In genomic region chrX:106168107-106168506, GRCh38 we compare ENCODE assay signal across 12 cellular contexts. TPM values are rescaled to one million over a fixed set of nuclear protein-coding genes. Genes with fewer than 3 reads are reported as not detected.
A peak's percentile ranks its signal among the peaks of the same experiment; 100 is the strongest.
DNase-seq lines count a peak whose midpoint lies in the region; ATAC-seq and TF ChIP-seq lines count a peak whose summit lies in the region.
"Had no signal": no experiment of that assay in that cellular context is flagged by ENCODE, and none has a peak within 500 bp of the region (broad histone marks: within the 10 kb centered on the region; RNA-seq: fewer than 3 reads in every experiment).

PWWP3B (plus strand) TSS chrX:106168305; CDS start chrX:106205433, 37,128 bp downstream.

- DNase-seq in Caco-2 (peak; percentile 19 to 35), PC-9 (no peak), glomerular visceral epithelial cell (ENCODE audit: extremely low spot score) (peak; percentile 25), NCI-H2171 (lab: John Stamatoyannopoulos, UW) (no peak)
- no peak for DNase-seq in activated naive CD4-positive, alpha-beta T cell treated with anti-CD3 and anti-CD28 coated beads for 36 hours
- DNase-seq: activated CD4-positive, alpha-beta memory T cell treated with anti-CD3 and anti-CD28 coated beads for 36 hours; CD8-positive, alpha-beta memory T cell; effector memory CD8-positive, alpha-beta T cell had no signal

- ATAC-seq in esophagus mucosa (no peak), GM19455 (IDR thresholded peaks at IDR 0.05; ENCODE audit: unreplicated experiment) (no peak)
- ATAC-seq: effector memory CD8-positive, alpha-beta T cell had no signal

- intact Hi-C loops in Caco-2 (cut with micrococcal nuclease; ENCODE audit: unreplicated experiment), result no loop called here
- intact Hi-C loops in PC-9 (cut with micrococcal nuclease; ENCODE audit: unreplicated experiment), result no loop called here
- intact Hi-C loops in activated naive CD4-positive, alpha-beta T cell treated with anti-CD3 and anti-CD28 coated beads for 36 hours (cut with micrococcal nuclease), result no loop called here

- H3K9me3 Mint-ChIP-seq in Caco-2 (ENCODE audit: unreplicated experiment), result no peaks in the 10 kb centered on the region
- no peaks in the 10 kb centered on the region for H3K9me3 Mint-ChIP-seq in activated naive CD4-positive, alpha-beta T cell treated with anti-CD3 and anti-CD28 coated beads for 36 hours
- H3K9me3 Mint-ChIP-seq: activated CD4-positive, alpha-beta memory T cell treated with anti-CD3 and anti-CD28 coated beads for 36 hours; CD8-positive, alpha-beta memory T cell; effector memory CD8-positive, alpha-beta T cell had no signal

- H3K36me3 Mint-ChIP-seq in Caco-2 (ENCODE audit: insufficient read depth, unreplicated experiment), result peaks cover 6% of the 10 kb centered on the region
- no peaks in the 10 kb centered on the region for H3K36me3 Mint-ChIP-seq in activated naive CD4-positive, alpha-beta T cell treated with anti-CD3 and anti-CD28 coated beads for 36 hours (ENCODE audit: low read depth)
- H3K36me3 Mint-ChIP-seq: activated CD4-positive, alpha-beta memory T cell treated with anti-CD3 and anti-CD28 coated beads for 36 hours; CD8-positive, alpha-beta memory T cell had no signal

- peaks cover 7% of the 10 kb centered on the region for H3K4me1 Mint-ChIP-seq in Caco-2 (ENCODE audit: low read depth, unreplicated experiment)
- no peaks in the 10 kb centered on the region for H3K4me1 Mint-ChIP-seq in activated naive CD4-positive, alpha-beta T cell treated with anti-CD3 and anti-CD28 coated beads for 36 hours (ENCODE audit: low read depth)
- H3K4me1 Mint-ChIP-seq: CD8-positive, alpha-beta memory T cell had no signal

- no peaks in the 10 kb centered on the region for H4K20me1 ChIP-seq in PC-9 (ENCODE audit: insufficient read depth)
- H4K20me1 ChIP-seq in neural cell (ENCODE audit: insufficient read depth), result no peaks in the 10 kb centered on the region

- no peaks in the 10 kb centered on the region for H3K79me2 ChIP-seq in PC-9 (ENCODE audit: low read depth)
- H3K79me2 ChIP-seq in neural cell (replicated peaks; ENCODE audit: insufficient read depth, low read length), result no peaks in the 10 kb centered on the region

- no peak for TF ChIP-seq EP300 in neural cell (conservative IDR thresholded peaks at IDR 0.05; ENCODE audit: poor library complexity, severe bottlenecking)

- H3K4me2 ChIP-seq in PC-9 (peak within 1 kb of the TSS; percentile 73), neural cell (ENCODE audit: low read length) (no peak within 1 kb of the TSS)

- peaks cover 4% of the 10 kb centered on the region for H3K27me3 Mint-ChIP-seq in Caco-2 (ENCODE audit: insufficient read depth, unreplicated experiment)
- no peaks in the 10 kb centered on the region for H3K27me3 Mint-ChIP-seq in activated naive CD4-positive, alpha-beta T cell treated with anti-CD3 and anti-CD28 coated beads for 36 hours (ENCODE audit: low read depth)
- H3K27me3 Mint-ChIP-seq: activated CD4-positive, alpha-beta memory T cell treated with anti-CD3 and anti-CD28 coated beads for 36 hours; CD8-positive, alpha-beta memory T cell; effector memory CD8-positive, alpha-beta T cell had no signal

- TF ChIP-seq RAD21 in neural cell (conservative IDR thresholded peaks at IDR 0.05), result no peak

- H2AFZ ChIP-seq in PC-9, result peak within 1 kb of the TSS; percentile 70; the same call in 1 of the 2 replicates
- H2AFZ ChIP-seq in neural cell (ENCODE audit: low read depth, low read length), result no peak within 1 kb of the TSS

- no peaks in the 10 kb centered on the region for H3K27me3 ChIP-seq in Caco-2 (replicated peaks; ENCODE audit: control insufficient read depth, insufficient read depth, low read length)
- H3K27me3 ChIP-seq in PC-9 (ENCODE audit: insufficient read depth, low read depth), result no peaks in the 10 kb centered on the region
- H3K27me3 ChIP-seq in neural cell (ENCODE audit: insufficient read depth, low read depth, low read length), result no peaks in the 10 kb centered on the region

- H3K27ac Mint-ChIP-seq in Caco-2 (ENCODE audit: unreplicated experiment), result peak within 1 kb of the TSS; percentile 79
- no peak within 1 kb of the TSS for H3K27ac Mint-ChIP-seq in activated naive CD4-positive, alpha-beta T cell treated with anti-CD3 and anti-CD28 coated beads for 36 hours
- H3K27ac Mint-ChIP-seq: activated CD4-positive, alpha-beta memory T cell treated with anti-CD3 and anti-CD28 coated beads for 36 hours; CD8-positive, alpha-beta memory T cell; effector memory CD8-positive, alpha-beta T cell had no signal

- H3K36me3 ChIP-seq in Caco-2 (ENCODE audit: control insufficient read depth, insufficient read depth, low read length), result no peaks in the 10 kb centered on the region
- no peaks in the 10 kb centered on the region for H3K36me3 ChIP-seq in PC-9 (ENCODE audit: low read depth)
- H3K36me3 ChIP-seq in neural cell (ENCODE audit: insufficient read depth, low read length), result no peaks in the 10 kb centered on the region
- H3K36me3 ChIP-seq: thoracic aorta had no signal

- H3K9me3 ChIP-seq in Caco-2, result no peaks in the 10 kb centered on the region
- no peaks in the 10 kb centered on the region for H3K9me3 ChIP-seq in PC-9 (ENCODE audit: insufficient read depth, low read depth)
- no peaks in the 10 kb centered on the region for H3K9me3 ChIP-seq in neural cell (ENCODE audit: low read length)
- H3K9me3 ChIP-seq: thoracic aorta had no signal

- BruUV-seq in Caco-2 (replicated peaks; lab: Mats Ljungman, UMichigan) (no TSS peak), PC-9 (replicated peaks; lab: Mats Ljungman, UMichigan) (no TSS peak)

- no peaks in the 10 kb centered on the region for H3K4me1 ChIP-seq in Caco-2
- H3K4me1 ChIP-seq in PC-9 (replicated peaks; ENCODE audit: insufficient read depth), result no peaks in the 10 kb centered on the region

- no peaks in the 10 kb centered on the region for H3F3A ChIP-seq in PC-9 (ENCODE audit: insufficient read depth, low read depth)
- no peaks in the 10 kb centered on the region for H3F3A ChIP-seq in neural cell (ENCODE audit: insufficient read depth, low read length, poor library complexity, severe bottlenecking)

- no peak for TF ChIP-seq CTCF in Caco-2 (IDR thresholded peaks at IDR 0.05; ENCODE audit: insufficient read depth in 1 of 2, low read depth in 1 of 2, low read length in 1 of 2, severe bottlenecking in 1 of 2, unreplicated experiment in 1 of 2)
- no peak for TF ChIP-seq CTCF in PC-9 (conservative IDR thresholded peaks at IDR 0.05)
- no peak for TF ChIP-seq CTCF in neural cell (IDR thresholded peaks at IDR 0.05; ENCODE audit: poor library complexity, severe bottlenecking)

- H3K4me3 Mint-ChIP-seq in Caco-2 (ENCODE audit: unreplicated experiment), result peak within 1 kb of the TSS; percentile 81
- no peak within 1 kb of the TSS for H3K4me3 Mint-ChIP-seq in activated naive CD4-positive, alpha-beta T cell treated with anti-CD3 and anti-CD28 coated beads for 36 hours
- H3K4me3 Mint-ChIP-seq: activated CD4-positive, alpha-beta memory T cell treated with anti-CD3 and anti-CD28 coated beads for 36 hours; CD8-positive, alpha-beta memory T cell; effector memory CD8-positive, alpha-beta T cell had no signal

- CTCF ChIA-PET in Caco-2 (lab: Charles Lee), result no interaction called here
- CTCF ChIA-PET in PC-9 (lab: Charles Lee), result no interaction called here
- CTCF ChIA-PET in activated naive CD4-positive, alpha-beta T cell treated with anti-CD3 and anti-CD28 coated beads for 36 hours (lab: Charles Lee), result interaction anchor here (0.7 kb wide), 1 partner anchor 156 kb away, joined by 3 read pairs; no protein-coding TSS in a partner anchor

- H3K4me3 ChIP-seq in Caco-2 (ENCODE audit: low read depth, low read length) (no peak within 1 kb of the TSS), PC-9 (peak within 1 kb of the TSS; percentile 33; the same call in 1 of the 2 replicates), neural cell (ENCODE audit: low read length) (peak within 1 kb of the TSS; percentile 57)
- H3K4me3 ChIP-seq: thoracic aorta had no signal

- POLR2A ChIA-PET in Caco-2 (lab: Charles Lee), result no interaction called here
- POLR2A ChIA-PET in PC-9 (lab: Charles Lee; ENCODE audit: unreplicated experiment), result no interaction called here

- H3K27ac ChIP-seq in PC-9, result no peak within 1 kb of the TSS
- H3K27ac ChIP-seq in neural cell (ENCODE audit: low read length), result no peak within 1 kb of the TSS
- H3K27ac ChIP-seq: thoracic aorta had no signal

- H3K9ac ChIP-seq in neural cell (ENCODE audit: low read length), result peak within 1 kb of the TSS; percentile 5

- H3K9me2 ChIP-seq in PC-9 (ENCODE audit: insufficient read depth) (no peaks in the 10 kb centered on the region), neural cell (ENCODE audit: insufficient read depth, low read length) (no peaks in the 10 kb centered on the region)

TF ChIP-seq in neural cell, 6 proteins besides CTCF, POLR2A, EP300 and RAD21:
- TF ChIP-seq TAF1 (IDR thresholded peaks at IDR 0.05; ENCODE audit: low read depth), result no peak
- TF ChIP-seq POLR2AphosphoS5 (IDR thresholded peaks at IDR 0.05), result peak; percentile 28

RNA-seq across cellular contexts. Expression of gene PWWP3B, which starts in this region (rescaled TPM):
- 0.07 and 0.14 TPM in 2 replicates for total RNA-seq in Caco-2 (2022)
- not detected in 2 replicates for total RNA-seq in PC-9 (2021)
- 7.5 TPM in 2 replicates for polyA plus RNA-seq in neural cell
- 14.8 and 15.3 TPM in 2 replicates for polyA minus RNA-seq in neural cell
- total RNA-seq in esophagus mucosa, result 0.04 TPM
- not detected for total RNA-seq in activated naive CD4-positive, alpha-beta T cell treated with anti-CD3 and anti-CD28 coated beads for 36 hours
- total RNA-seq: activated CD4-positive, alpha-beta memory T cell treated with anti-CD3 and anti-CD28 coated beads for 36 hours; CD8-positive, alpha-beta memory T cell had no signal
- polyA plus RNA-seq: CD8-positive, alpha-beta memory T cell had no signal

Comparison
In these comparisons a context has a peak if more than half of its experiments do, and no peak if none do; other contexts are left out.
1. Peak in DNase-seq in Caco-2; RNA of the gene not detected or under 1 TPM.